ENCODE assay signal across 19 cellular contexts in the genomic region with DNA sequence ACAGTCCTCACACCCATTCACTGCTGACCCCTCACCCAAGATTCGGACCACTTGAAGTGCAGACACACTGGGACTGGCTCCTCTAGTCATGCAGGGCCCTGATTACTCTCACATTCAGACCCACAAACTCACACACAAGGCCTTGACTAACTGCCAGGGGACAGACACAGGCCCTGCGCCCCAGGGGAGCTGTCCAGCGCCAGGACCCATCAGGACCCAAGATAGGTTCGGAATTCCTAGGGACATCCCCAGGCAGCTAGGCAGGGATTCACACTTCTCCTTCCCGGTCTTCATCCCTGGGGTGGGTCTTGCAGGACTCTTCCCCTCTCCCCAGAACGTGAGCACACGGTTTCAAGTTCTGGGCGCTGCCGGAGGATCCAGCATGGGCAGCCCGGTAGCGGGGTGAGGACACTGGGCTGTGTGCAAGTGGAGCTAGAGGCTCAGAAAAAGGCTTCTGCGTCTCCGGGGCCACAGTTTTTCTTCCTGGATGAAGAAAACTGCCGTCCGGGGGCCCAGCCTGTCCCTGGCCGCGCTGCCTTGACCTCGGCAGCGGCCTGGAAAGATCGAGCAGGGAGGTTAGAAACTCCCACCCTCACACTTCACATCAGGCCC. TPM values are rescaled to one million over a fixed set of nuclear protein-coding genes. Genes with fewer than 3 reads are reported as not detected.
DNase-seq lines count a peak whose midpoint lies in the region; FAIRE-seq and TF ChIP-seq lines count a peak whose summit lies in the region.
"Had no signal": no experiment of that assay in that cellular context is flagged by ENCODE, and none has a peak within 500 bp of the region (broad histone marks: within the 10 kb centered on the region; RNA-seq: fewer than 3 reads in every experiment).

No MANE protein-coding gene starts in this region.

- H3K27ac Mint-ChIP-seq in MCF 10A (ENCODE audit: low read depth, unreplicated experiment) = no peak overlapping the region
- H3K27ac Mint-ChIP-seq: activated naive CD8-positive, alpha-beta T cell treated with anti-CD3 and anti-CD28 coated beads for 36 hours had no signal

- H3K4me1 Mint-ChIP-seq in MCF 10A (ENCODE audit: insufficient read depth, unreplicated experiment) = peaks cover 8% of the 10 kb centered on the region
- H3K4me1 Mint-ChIP-seq: activated naive CD8-positive, alpha-beta T cell treated with anti-CD3 and anti-CD28 coated beads for 36 hours had no signal

- H3K4me3 ChIP-seq in breast epithelium = no peak overlapping the region
- H3K4me3 ChIP-seq in brain microvascular endothelial cell (ENCODE audit: low read depth, low read length) = no peak overlapping the region
- H3K4me3 ChIP-seq: transverse colon had no signal

- H3K4me1 ChIP-seq in breast epithelium = no peaks in the 10 kb centered on the region

- H3K9me3 Mint-ChIP-seq in MCF 10A (ENCODE audit: unreplicated experiment) = no peaks in the 10 kb centered on the region
- H3K9me3 Mint-ChIP-seq: activated naive CD8-positive, alpha-beta T cell treated with anti-CD3 and anti-CD28 coated beads for 36 hours had no signal

- no peak for TF ChIP-seq POLR2A in breast epithelium (IDR thresholded peaks at IDR 0.05)

- peaks cover 28% of the 10 kb centered on the region for H3K27me3 Mint-ChIP-seq in MCF 10A (ENCODE audit: insufficient read depth, unreplicated experiment)

- no peaks in the 10 kb centered on the region for H3K36me3 Mint-ChIP-seq in MCF 10A (ENCODE audit: insufficient read depth, unreplicated experiment)
- H3K36me3 Mint-ChIP-seq: activated naive CD8-positive, alpha-beta T cell treated with anti-CD3 and anti-CD28 coated beads for 36 hours had no signal

- H3K9me3 ChIP-seq in breast epithelium = no peaks in the 10 kb centered on the region
- H3K9me3 ChIP-seq: transverse colon had no signal

- FAIRE-seq in urothelium cell line (lab: Jason Lieb, UNC) = no peak
- FAIRE-seq: A204.1, D721Med, GM19239, H54, TTC549 had no signal

- H3K27me3 ChIP-seq in breast epithelium (peaks cover 5 to 63% of the 10 kb centered on the region in 2 donors), brain microvascular endothelial cell (replicated peaks) (peaks cover 45% of the 10 kb centered on the region)

- H3K4me3 Mint-ChIP-seq in MCF 10A (ENCODE audit: unreplicated experiment) = no peak overlapping the region
- H3K4me3 Mint-ChIP-seq: activated naive CD8-positive, alpha-beta T cell treated with anti-CD3 and anti-CD28 coated beads for 36 hours had no signal

- in situ Hi-C loops in brain microvascular endothelial cell (cut with HindIII; ENCODE audit: low pct_ligation_motif_present, low sequenced_read_pairs) = no loop called here
- in situ Hi-C loops in G401 (cut with HindIII; ENCODE audit: low sequenced_read_pairs) = no loop called here

- H3K36me3 ChIP-seq in breast epithelium = no peaks in the 10 kb centered on the region
- no peaks in the 10 kb centered on the region for H3K36me3 ChIP-seq in brain microvascular endothelial cell (replicated peaks)
- H3K36me3 ChIP-seq: transverse colon had no signal

- intact Hi-C loops in MCF 10A (cut with micrococcal nuclease) = no loop called here
- intact Hi-C loops in breast epithelium (cut with DNase I; ENCODE audit: low total_unique reads) = no loop called here

- CTCF ChIA-PET in MCF 10A (lab: Yijun Ruan, JAX) = interaction anchor here (0.7 kb wide), 1 partner anchor 39 kb away, joined by 4 read pairs; no protein-coding TSS in a partner anchor

- BruUV-seq in MCF 10A (replicated peaks; lab: Mats Ljungman, UMichigan) = no TSS peak

- POLR2A ChIA-PET in MCF 10A (lab: Yijun Ruan, JAX) = no interaction called here

- TF ChIP-seq CTCF in MCF 10A (IDR thresholded peaks at IDR 0.05; ENCODE audit: unreplicated experiment) (no peak), breast epithelium (IDR thresholded peaks at IDR 0.05) (no peak), brain microvascular endothelial cell (IDR thresholded peaks at IDR 0.05; ENCODE audit: low read depth, low read length, missing control alignments) (no peak)

- no peak overlapping the region for H3K27ac ChIP-seq in breast epithelium
- H3K27ac ChIP-seq in brain microvascular endothelial cell = no peak overlapping the region
- H3K27ac ChIP-seq: RWPE1, transverse colon had no signal

- peak; percentile 11 for DNase-seq in MCF 10A (ENCODE audit: unreplicated experiment)
- no peak for DNase-seq in breast epithelium (ENCODE audit: low spot score in 2 of 2)
- peak; percentile 21 for DNase-seq in brain microvascular endothelial cell
- peak; percentile 71 for DNase-seq in left kidney (ENCODE audit: low read depth, low spot score)
- peak; percentile 40 for DNase-seq in urothelium cell line (ENCODE audit: low spot score)
- no peak for DNase-seq in DMS79 treated with DMSO at 0.1 percent for 48 hours (lab: John Stamatoyannopoulos, UW)
- no peak for DNase-seq in GM19240 (ENCODE audit: insufficient read length, low spot score)
- DNase-seq in G401 (ENCODE audit: low spot score) = no peak
- DNase-seq: activated naive CD8-positive, alpha-beta T cell treated with anti-CD3 and anti-CD28 coated beads for 36 hours; foreskin melanocyte; left cardiac atrium; transverse colon had no signal

RNA-seq across cellular contexts. Expression of gene SEZ6, which starts 1.6 kb away (rescaled TPM):
- total RNA-seq in MCF 10A (2022) (not detected in 2 replicates), breast epithelium (not detected)
- not detected in 2 replicates for total RNA-seq in G401 (2014; rRNA removed; shearing (Covaris generic))
- total RNA-seq: activated naive CD8-positive, alpha-beta T cell treated with anti-CD3 and anti-CD28 coated beads for 36 hours; dermis microvascular lymphatic vessel endothelial cell had no signal

RNA-seq across cellular contexts. Expression of gene PIPOX, which starts 38.8 kb away (rescaled TPM):
- not detected in 2 replicates for total RNA-seq in MCF 10A (2022)
- total RNA-seq in breast epithelium = 1 to 10 TPM; 1.3 to 3.0 (median 2.9) TPM
- total RNA-seq in G401 (2014; rRNA removed; shearing (Covaris generic)) = 4.7 TPM in 1 of 2 replicates, not detected in the other

RNA-seq across cellular contexts. Expression of gene PHF12, which starts 52.9 kb away (rescaled TPM):
- total RNA-seq in MCF 10A (2022) (37.6 and 38.2 TPM in 2 replicates), breast epithelium (10 to 100 TPM; 32.2 to 42.9 (median 40.3) TPM)
- total RNA-seq in G401 (2014; rRNA removed; shearing (Covaris generic)) = 26.8 and 48.5 TPM in 2 replicates

Comparison
In these comparisons a context has a peak if more than half of its experiments do, and no peak if none do; other contexts are left out.
1. DNase-seq: peak in MCF 10A (single experiment), brain microvascular endothelial cell (single experiment), left kidney (single experiment) and urothelium cell line (single experiment); none in breast epithelium (0 of 2), DMS79 treated with DMSO at 0.1 percent for 48 hours (single experiment), GM19240 (single experiment) and G401 (single experiment).